Comparison of ENCODE assay signal across 17 cellular contexts in the genomic region with DNA sequence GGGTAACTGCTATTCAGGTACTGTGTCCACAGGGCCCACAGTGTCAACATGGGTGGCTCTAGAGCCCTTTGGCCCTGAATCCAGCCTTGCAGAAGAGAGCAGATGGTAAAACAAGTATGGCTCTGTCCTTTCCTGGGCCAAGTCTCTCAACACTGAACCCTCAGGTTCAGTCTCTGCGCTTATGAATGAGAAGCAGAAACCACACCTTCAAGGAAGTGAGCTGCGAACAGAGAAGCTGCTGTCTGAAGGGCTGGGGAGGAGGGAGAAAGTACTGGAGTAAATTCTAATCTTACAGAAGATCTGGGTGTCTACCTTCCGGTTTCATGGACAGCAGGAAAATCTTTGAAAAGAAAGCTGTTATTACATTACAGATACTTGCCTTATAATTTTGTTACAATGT. TPM values are rescaled to one million over a fixed set of nuclear protein-coding genes. Genes with fewer than 3 reads are reported as not detected.
DNase-seq lines count a peak whose midpoint lies in the region; ATAC-seq and TF ChIP-seq lines count a peak whose summit lies in the region.
"Had no signal": no experiment of that assay in that cellular context is flagged by ENCODE, and none has a peak within 500 bp of the region (broad histone marks: within the 10 kb centered on the region; RNA-seq: fewer than 3 reads in every experiment).

No MANE protein-coding gene starts in this region.

- H3K4me3 Mint-ChIP-seq in activated CD4-positive, alpha-beta T cell treated with anti-CD3 and anti-CD28 coated beads, Interleukin-2, amount 10 ng/mL, durations not matched to agents 7 days and 5 days, result peak overlapping the region; percentile 19
- peak overlapping the region; percentile 62 for H3K4me3 Mint-ChIP-seq in activated T-helper 1 cell treated with anti-CD3 and anti-CD28 coated beads, Interleukin-12 subunit alpha, Interleukin-12 subunit beta, Interleukin-2, Interleukin-4 antibody, amounts not matched to agents 30 ng/mL and 10 ng/mL and 1 ng/mL, durations not matched to agents 14 hours and 24 hours and 36 hours
- H3K4me3 Mint-ChIP-seq in naive thymus-derived CD4-positive, alpha-beta T cell, result peak overlapping the region; percentile 37 to 78 (median 66)
- H3K4me3 Mint-ChIP-seq: activated B cell treated with CpG ODN at 0.5 μM for 24 hours had no signal

- H3K4me3 ChIP-seq in naive thymus-derived CD4-positive, alpha-beta T cell (ENCODE audit: low read length), result no peak overlapping the region
- H3K4me3 ChIP-seq in uterus, result no peak overlapping the region
- H3K4me3 ChIP-seq: heart right ventricle had no signal

- peaks cover 17 to 54% of the 10 kb centered on the region in 2 donors for H3K4me1 ChIP-seq in naive thymus-derived CD4-positive, alpha-beta T cell (ENCODE audit: control insufficient read depth in 2 of 2, insufficient read depth in 2 of 2, low read length in 2 of 2)
- peaks cover 0 to 3% of the 10 kb centered on the region in 2 donors for H3K4me1 ChIP-seq in uterus

- H3K4me1 Mint-ChIP-seq in activated CD4-positive, alpha-beta T cell treated with anti-CD3 and anti-CD28 coated beads, Interleukin-2, amount 10 ng/mL, durations not matched to agents 7 days and 5 days, result peaks cover 40% of the 10 kb centered on the region
- H3K4me1 Mint-ChIP-seq in activated T-helper 1 cell treated with anti-CD3 and anti-CD28 coated beads, Interleukin-12 subunit alpha, Interleukin-12 subunit beta, Interleukin-2, Interleukin-4 antibody, amounts not matched to agents 30 ng/mL and 10 ng/mL and 1 ng/mL, durations not matched to agents 14 hours and 24 hours and 36 hours (ENCODE audit: low read depth), result peaks cover 33% of the 10 kb centered on the region
- H3K4me1 Mint-ChIP-seq in naive thymus-derived CD4-positive, alpha-beta T cell, result peaks cover 31 to 71% (median 59%) of the 10 kb centered on the region in 7 donors

- H3K36me3 ChIP-seq in naive thymus-derived CD4-positive, alpha-beta T cell (ENCODE audit: control insufficient read depth in 2 of 3, insufficient read depth in 3 of 3, low read length in 3 of 3), result peaks cover 58 to 70% (median 59%) of the 10 kb centered on the region in 3 experiments
- no peaks in the 10 kb centered on the region for H3K36me3 ChIP-seq in uterus

- no peaks in the 10 kb centered on the region for H3K27me3 ChIP-seq in naive thymus-derived CD4-positive, alpha-beta T cell (ENCODE audit: control insufficient read depth in 2 of 2, insufficient read depth in 2 of 2, low read length in 2 of 2)
- H3K27me3 ChIP-seq in uterus, result no peaks in the 10 kb centered on the region
- H3K27me3 ChIP-seq: heart right ventricle had no signal

- POLR2A ChIA-PET in activated CD4-positive, alpha-beta T cell treated with anti-CD3 and anti-CD28 coated beads, Interleukin-2, amount 10 ng/mL, durations not matched to agents 7 days and 5 days (lab: Charles Lee), result no interaction called here
- POLR2A ChIA-PET in naive thymus-derived CD4-positive, alpha-beta T cell (lab: Charles Lee), result interaction anchor here (1.4 to 1.7 kb wide), 3 partner anchors 26 to 260 kb away, joined by 3 to 7 read pairs (median 6); partner anchors contain the start of gene H2AZ2

- H3K27ac ChIP-seq in naive thymus-derived CD4-positive, alpha-beta T cell (ENCODE audit: low read depth, low read length), result peak overlapping the region; percentile 98
- no peak overlapping the region for H3K27ac ChIP-seq in uterus
- H3K27ac ChIP-seq: heart right ventricle had no signal

- no peaks in the 10 kb centered on the region for H3K27me3 Mint-ChIP-seq in activated CD4-positive, alpha-beta T cell treated with anti-CD3 and anti-CD28 coated beads, Interleukin-2, amount 10 ng/mL, durations not matched to agents 7 days and 5 days
- H3K27me3 Mint-ChIP-seq in activated T-helper 1 cell treated with anti-CD3 and anti-CD28 coated beads, Interleukin-12 subunit alpha, Interleukin-12 subunit beta, Interleukin-2, Interleukin-4 antibody, amounts not matched to agents 30 ng/mL and 10 ng/mL and 1 ng/mL, durations not matched to agents 14 hours and 24 hours and 36 hours (ENCODE audit: insufficient read depth), result no peaks in the 10 kb centered on the region
- peaks cover 0 to 5% (median 0%) of the 10 kb centered on the region in 5 donors for H3K27me3 Mint-ChIP-seq in naive thymus-derived CD4-positive, alpha-beta T cell
- H3K27me3 Mint-ChIP-seq: activated B cell treated with CpG ODN at 0.5 μM for 24 hours had no signal

- ATAC-seq in naive thymus-derived CD4-positive, alpha-beta T cell, result no peak
- ATAC-seq in GM18519 (IDR thresholded peaks at IDR 0.05; ENCODE audit: low FRiP score, unreplicated experiment), result no peak
- ATAC-seq: heart right ventricle, Right ventricle myocardium inferior had no signal

- H3K27ac Mint-ChIP-seq in activated CD4-positive, alpha-beta T cell treated with anti-CD3 and anti-CD28 coated beads, Interleukin-2, amount 10 ng/mL, durations not matched to agents 7 days and 5 days, result peak overlapping the region; percentile 7
- peak overlapping the region; percentile 29 for H3K27ac Mint-ChIP-seq in activated T-helper 1 cell treated with anti-CD3 and anti-CD28 coated beads, Interleukin-12 subunit alpha, Interleukin-12 subunit beta, Interleukin-2, Interleukin-4 antibody, amounts not matched to agents 30 ng/mL and 10 ng/mL and 1 ng/mL, durations not matched to agents 14 hours and 24 hours and 36 hours
- H3K27ac Mint-ChIP-seq in naive thymus-derived CD4-positive, alpha-beta T cell, result peak overlapping the region; percentile 38 to 92 (median 65)
- H3K27ac Mint-ChIP-seq: activated B cell treated with CpG ODN at 0.5 μM for 24 hours had no signal

- TF ChIP-seq CTCF in uterus (IDR thresholded peaks at IDR 0.05), result no peak

- no peak for TF ChIP-seq POLR2A in uterus (IDR thresholded peaks at IDR 0.05)

- H3K36me3 Mint-ChIP-seq in activated CD4-positive, alpha-beta T cell treated with anti-CD3 and anti-CD28 coated beads, Interleukin-2, amount 10 ng/mL, durations not matched to agents 7 days and 5 days (ENCODE audit: low read depth), result peaks cover 33% of the 10 kb centered on the region
- peaks cover 48% of the 10 kb centered on the region for H3K36me3 Mint-ChIP-seq in activated T-helper 1 cell treated with anti-CD3 and anti-CD28 coated beads, Interleukin-12 subunit alpha, Interleukin-12 subunit beta, Interleukin-2, Interleukin-4 antibody, amounts not matched to agents 30 ng/mL and 10 ng/mL and 1 ng/mL, durations not matched to agents 14 hours and 24 hours and 36 hours (ENCODE audit: low read depth)
- peaks cover 0 to 35% (median 27%) of the 10 kb centered on the region in 5 donors for H3K36me3 Mint-ChIP-seq in naive thymus-derived CD4-positive, alpha-beta T cell

- H3K9me3 Mint-ChIP-seq in activated CD4-positive, alpha-beta T cell treated with anti-CD3 and anti-CD28 coated beads, Interleukin-2, amount 10 ng/mL, durations not matched to agents 7 days and 5 days, result no peaks in the 10 kb centered on the region
- H3K9me3 Mint-ChIP-seq in activated T-helper 1 cell treated with anti-CD3 and anti-CD28 coated beads, Interleukin-12 subunit alpha, Interleukin-12 subunit beta, Interleukin-2, Interleukin-4 antibody, amounts not matched to agents 30 ng/mL and 10 ng/mL and 1 ng/mL, durations not matched to agents 14 hours and 24 hours and 36 hours, result no peaks in the 10 kb centered on the region
- peaks cover 0 to 4% (median 0%) of the 10 kb centered on the region in 11 donors for H3K9me3 Mint-ChIP-seq in naive thymus-derived CD4-positive, alpha-beta T cell
- H3K9me3 Mint-ChIP-seq: activated B cell treated with CpG ODN at 0.5 μM for 24 hours had no signal

- no peak for DNase-seq in activated CD4-positive, alpha-beta T cell treated with anti-CD3 and anti-CD28 coated beads, Interleukin-2, amount 10 ng/mL, durations not matched to agents 7 days and 5 days
- DNase-seq in activated CD4-positive, alpha-beta T cell treated with anti-CD3 and anti-CD28 coated beads for 1 hour, result no peak
- DNase-seq in COLO829 (ENCODE audit: low spot score) (peak; percentile 97), uterus (no peak), NCI-H2107 (lab: John Stamatoyannopoulos, UW) (no peak)
- DNase-seq in activated T-helper 1 cell treated with anti-CD3 and anti-CD28 coated beads, Interleukin-12 subunit alpha, Interleukin-12 subunit beta, Interleukin-2, Interleukin-4 antibody, amounts not matched to agents 30 ng/mL and 10 ng/mL and 1 ng/mL, durations not matched to agents 14 hours and 24 hours and 36 hours (ENCODE audit: low spot score), result no peak
- DNase-seq in naive thymus-derived CD4-positive, alpha-beta T cell, result no peak
- DNase-seq: activated B cell treated with CpG ODN at 0.5 μM for 24 hours; heart right ventricle; islet precursor cell; MM.1S; NCI-H1930; stimulated activated CD4-positive, alpha-beta T cell treated with anti-CD3 and anti-CD28 coated beads, Interleukin-15, amount 100 ng/mL, for 24 hours had no signal

- H3K9me3 ChIP-seq in naive thymus-derived CD4-positive, alpha-beta T cell (ENCODE audit: control insufficient read depth in 2 of 3, low read length in 3 of 3), result no peaks in the 10 kb centered on the region
- no peaks in the 10 kb centered on the region for H3K9me3 ChIP-seq in uterus
- H3K9me3 ChIP-seq: heart right ventricle had no signal

- CTCF ChIA-PET in activated CD4-positive, alpha-beta T cell treated with anti-CD3 and anti-CD28 coated beads, Interleukin-2, amount 10 ng/mL, durations not matched to agents 7 days and 5 days (lab: Charles Lee), result interaction anchor here (1.1 to 1.6 kb wide), 4 partner anchors 9 to 473 kb away, joined by 3 to 5 read pairs (median 4); no protein-coding TSS in a partner anchor
- CTCF ChIA-PET in naive thymus-derived CD4-positive, alpha-beta T cell (lab: Charles Lee), result no interaction called here

- intact Hi-C loops in activated T-helper 1 cell treated with anti-CD3 and anti-CD28 coated beads, Interleukin-12 subunit alpha, Interleukin-12 subunit beta, Interleukin-2, Interleukin-4 antibody, amounts not matched to agents 30 ng/mL and 10 ng/mL and 1 ng/mL, durations not matched to agents 14 hours and 24 hours and 36 hours (cut with micrococcal nuclease), result no loop called here
- intact Hi-C loops in naive thymus-derived CD4-positive, alpha-beta T cell (cut with micrococcal nuclease), result no loop called here
- intact Hi-C loops in uterus (cut with DNase I; ENCODE audit: low total_unique reads), result no loop called here

RNA-seq across cellular contexts. Expression of gene TBRG4, which starts 4.1 kb away (rescaled TPM):
- total RNA-seq in activated CD4-positive, alpha-beta T cell treated with anti-CD3 and anti-CD28 coated beads, Interleukin-2, amount 10 ng/mL, durations not matched to agents 7 days and 5 days, result 100 to 1,000 TPM in 1 of 2 experiments, 10 to 100 TPM in 1; 98.9 to 102 TPM
- total RNA-seq in activated T-helper 1 cell treated with anti-CD3 and anti-CD28 coated beads, Interleukin-12 subunit alpha, Interleukin-12 subunit beta, Interleukin-2, Interleukin-4 antibody, amounts not matched to agents 30 ng/mL and 10 ng/mL and 1 ng/mL, durations not matched to agents 14 hours and 24 hours and 36 hours, result 176 and 195 TPM in 2 replicates
- 100 to 1,000 TPM in 4 of 5 experiments, 10 to 100 TPM in 1; 93.7 to 143 (median 107) TPM for total RNA-seq in naive thymus-derived CD4-positive, alpha-beta T cell
- 10 to 100 TPM; 55.1 to 99.1 TPM for polyA plus RNA-seq in naive thymus-derived CD4-positive, alpha-beta T cell
- total RNA-seq in uterus, result 10 to 100 TPM in 3 of 4 donors, 1 to 10 TPM in 1; 7.4 to 51.2 (median 42.5) TPM

RNA-seq across cellular contexts. Expression of gene NACAD, which starts 18.6 kb away (rescaled TPM):
- total RNA-seq in activated CD4-positive, alpha-beta T cell treated with anti-CD3 and anti-CD28 coated beads, Interleukin-2, amount 10 ng/mL, durations not matched to agents 7 days and 5 days, result not detected
- total RNA-seq in activated T-helper 1 cell treated with anti-CD3 and anti-CD28 coated beads, Interleukin-12 subunit alpha, Interleukin-12 subunit beta, Interleukin-2, Interleukin-4 antibody, amounts not matched to agents 30 ng/mL and 10 ng/mL and 1 ng/mL, durations not matched to agents 14 hours and 24 hours and 36 hours, result 0.05 TPM in 1 of 2 replicates, not detected in the other
- under 1 TPM in 1 of 5 experiments, not detected in 4; 0.15 TPM for total RNA-seq in naive thymus-derived CD4-positive, alpha-beta T cell
- under 1 TPM in 1 of 2 donors, not detected in 1; 0.08 TPM for polyA plus RNA-seq in naive thymus-derived CD4-positive, alpha-beta T cell
- 10 to 100 TPM in 1 of 4 donors, 1 to 10 TPM in 2, under 1 TPM in 1; 0.51 to 26.9 (median 5.4) TPM for total RNA-seq in uterus
- total RNA-seq: NCI-H460 had no signal

RNA-seq across cellular contexts. Expression of gene RAMP3, which starts 50.2 kb away (rescaled TPM):
- not detected for total RNA-seq in activated CD4-positive, alpha-beta T cell treated with anti-CD3 and anti-CD28 coated beads, Interleukin-2, amount 10 ng/mL, durations not matched to agents 7 days and 5 days
- total RNA-seq in activated T-helper 1 cell treated with anti-CD3 and anti-CD28 coated beads, Interleukin-12 subunit alpha, Interleukin-12 subunit beta, Interleukin-2, Interleukin-4 antibody, amounts not matched to agents 30 ng/mL and 10 ng/mL and 1 ng/mL, durations not matched to agents 14 hours and 24 hours and 36 hours, result not detected in 2 replicates
- under 1 TPM in 1 of 5 experiments, not detected in 4; 0.39 TPM for total RNA-seq in naive thymus-derived CD4-positive, alpha-beta T cell
- polyA plus RNA-seq in naive thymus-derived CD4-positive, alpha-beta T cell, result not detected
- total RNA-seq in uterus, result 100 to 1,000 TPM in 1 of 4 donors, 10 to 100 TPM in 3; 11.9 to 182 (median 57.5) TPM
- total RNA-seq: A673, activated B cell treated with CpG ODN at 0.5 μM for 24 hours, NCI-H460 had no signal

Comparison
In these comparisons a context has a peak if more than half of its experiments do, and no peak if none do; other contexts are left out.
1. H3K27ac Mint-ChIP-seq: peak in every context shown above with its lines; median percentile 65 in naive thymus-derived CD4-positive, alpha-beta T cell; 29 in activated T-helper 1 cell treated with anti-CD3 and anti-CD28 coated beads, Interleukin-12 subunit alpha, Interleukin-12 subunit beta, Interleukin-2, Interleukin-4 antibody, amounts not matched to agents 30 ng/mL and 10 ng/mL and 1 ng/mL, durations not matched to agents 14 hours and 24 hours and 36 hours; 7 in activated CD4-positive, alpha-beta T cell treated with anti-CD3 and anti-CD28 coated beads, Interleukin-2, amount 10 ng/mL, durations not matched to agents 7 days and 5 days.
2. RNA of gene RAMP3, which starts 50.2 kb away (total RNA-seq): 11.9 to 182 TPM in uterus; not detected in activated T-helper 1 cell treated with anti-CD3 and anti-CD28 coated beads, Interleukin-12 subunit alpha, Interleukin-12 subunit beta, Interleukin-2, Interleukin-4 antibody, amounts not matched to agents 30 ng/mL and 10 ng/mL and 1 ng/mL, durations not matched to agents 14 hours and 24 hours and 36 hours, not detected in activated CD4-positive, alpha-beta T cell treated with anti-CD3 and anti-CD28 coated beads, Interleukin-2, amount 10 ng/mL, durations not matched to agents 7 days and 5 days and 0.39 TPM in naive thymus-derived CD4-positive, alpha-beta T cell; every median in the first group is over 4 times any median in the second.
3. Peak in every context shown above with its lines, with median percentiles within 50 percentile points of each other: H3K4me3 Mint-ChIP-seq.